In the genomic region with DNA sequence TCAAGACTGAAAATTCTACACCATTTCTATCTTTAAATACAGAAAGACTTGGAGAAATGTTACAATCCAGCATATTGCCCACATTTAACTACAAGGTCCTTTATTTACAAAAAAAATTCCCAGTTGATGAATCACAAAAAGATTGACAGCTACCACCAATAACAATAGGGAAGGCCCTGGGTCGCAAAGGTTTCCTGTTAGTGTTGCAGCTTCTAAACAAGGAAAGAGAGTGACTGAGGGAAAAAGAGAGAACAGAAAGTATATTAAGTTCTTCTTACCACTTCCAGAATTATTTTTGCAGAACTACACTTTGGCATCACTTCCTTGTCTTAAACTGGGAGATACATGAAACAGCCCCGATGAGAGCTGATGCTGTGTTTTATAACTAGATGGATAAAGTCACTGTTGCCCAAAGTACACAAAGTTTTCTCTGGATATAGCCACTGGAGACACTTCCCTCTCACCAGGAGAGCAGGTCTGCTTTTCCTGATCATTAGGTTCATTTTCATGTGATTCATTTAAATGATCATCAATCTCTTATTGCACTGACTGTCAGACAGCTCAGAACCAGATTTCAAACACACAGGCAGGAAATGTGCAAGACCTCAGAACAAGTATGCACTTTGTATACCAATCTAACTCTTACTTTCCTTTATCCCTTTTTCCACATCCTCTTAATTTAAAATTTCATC, we compare ENCODE assay signal across 9 cellular contexts. TPM values are rescaled to one million over a fixed set of nuclear protein-coding genes. Genes with fewer than 3 reads are reported as not detected.
DNase-seq lines count a peak whose midpoint lies in the region; ATAC-seq, FAIRE-seq and TF ChIP-seq lines count a peak whose summit lies in the region.
"Had no signal": no experiment of that assay in that cellular context is flagged by ENCODE, and none has a peak within 500 bp of the region (broad histone marks: within the 10 kb centered on the region; RNA-seq: fewer than 3 reads in every experiment).

No MANE protein-coding gene starts in this region.

- no peak overlapping the region for H3K4me3 ChIP-seq in bronchial epithelial cell (ENCODE audit: low read depth, low read length)
- no peak overlapping the region for H3K4me3 ChIP-seq in lower lobe of right lung

- H3K4me1 ChIP-seq in lower lobe of right lung: peaks cover 9% of the 10 kb centered on the region

- H3K9me3 ChIP-seq in lower lobe of right lung: no peaks in the 10 kb centered on the region

- ATAC-seq in lower lobe of right lung (peak; percentile 76), HG02763 (IDR thresholded peaks at IDR 0.05; ENCODE audit: unreplicated experiment) (no peak)

- no peak overlapping the region for H3K27ac ChIP-seq in lower lobe of right lung

- FAIRE-seq in bronchial epithelial cell (lab: Jason Lieb, UNC): no peak

- H3K27me3 ChIP-seq in bronchial epithelial cell (ENCODE audit: control insufficient read depth, insufficient read depth, low read length): no peaks in the 10 kb centered on the region
- H3K27me3 ChIP-seq in lower lobe of right lung (ENCODE audit: low read depth): no peaks in the 10 kb centered on the region

- intact Hi-C loops in lower lobe of right lung (cut with DNase I): no loop called here

- peak; percentile 65 for DNase-seq in EL
- peak; percentile 6 for DNase-seq in HuH-7 (ENCODE audit: low spot score)
- peak; percentile 65 for DNase-seq in bronchial epithelial cell (ENCODE audit: low read depth)
- DNase-seq in lower lobe of right lung: no peak
- DNase-seq in DMS 273 treated with DMSO at 0.1 percent for 48 hours (lab: John Stamatoyannopoulos, UW): no peak
- DNase-seq in effector CD8-positive, alpha-beta T cell (lab: John Stamatoyannopoulos, UW): no peak
- no peak for DNase-seq in DMS153 (lab: John Stamatoyannopoulos, UW)
- DNase-seq: NCI-H1105 had no signal

- H3K36me3 ChIP-seq in bronchial epithelial cell (ENCODE audit: control insufficient read depth, insufficient read depth, low read length) (peaks cover 2% of the 10 kb centered on the region), lower lobe of right lung (peaks cover 17% of the 10 kb centered on the region)

- TF ChIP-seq CTCF in bronchial epithelial cell (IDR thresholded peaks at IDR 0.05; ENCODE audit: insufficient read depth, low read length, severe bottlenecking) (no peak), lower lobe of right lung (IDR thresholded peaks at IDR 0.05) (no peak)

RNA-seq across cellular contexts. Expression of a gene that starts 57.0 kb away (rescaled TPM):
- total RNA-seq in bronchial epithelial cell (2.1 and 3.1 TPM in 2 replicates), lower lobe of right lung (43.1 TPM)

Comparison
In these comparisons a context has a peak if more than half of its experiments do, and no peak if none do; other contexts are left out.
1. DNase-seq: peak in EL (single experiment), HuH-7 (single experiment) and bronchial epithelial cell (single experiment); none in lower lobe of right lung (single experiment), DMS 273 treated with DMSO at 0.1 percent for 48 hours (single experiment), effector CD8-positive, alpha-beta T cell (single experiment) and DMS153 (single experiment).
2. RNA of a gene that starts 57.0 kb away (total RNA-seq): 43.1 TPM in lower lobe of right lung (single experiment); 2.1 to 3.1 TPM in bronchial epithelial cell; every median in the first group is over 10 times any median in the second.